Comparison of ENCODE assay signal across 1 cellular context in the genomic region with DNA sequence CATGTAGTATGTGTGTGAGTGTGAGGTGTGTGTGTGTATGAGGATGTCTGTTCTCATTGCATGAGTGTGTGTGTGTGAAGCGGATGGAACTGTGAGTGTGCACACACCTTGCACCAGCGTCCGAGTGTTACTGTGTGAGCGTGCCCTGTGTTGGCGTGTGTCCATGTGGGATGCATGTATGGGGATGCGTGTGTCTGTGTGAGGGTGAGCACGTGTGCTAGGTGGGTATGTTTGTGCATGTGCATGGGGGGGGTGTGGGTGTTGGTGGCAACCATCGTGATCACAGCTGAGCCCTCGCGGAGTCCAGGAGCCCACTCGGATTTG.
TF ChIP-seq lines count a peak whose summit lies in the region.

No MANE protein-coding gene starts in this region.

TF ChIP-seq in WTC11, 78 proteins besides CTCF, POLR2A, EP300 and RAD21 (continued from another document):
- TF ChIP-seq, protein P1, sequence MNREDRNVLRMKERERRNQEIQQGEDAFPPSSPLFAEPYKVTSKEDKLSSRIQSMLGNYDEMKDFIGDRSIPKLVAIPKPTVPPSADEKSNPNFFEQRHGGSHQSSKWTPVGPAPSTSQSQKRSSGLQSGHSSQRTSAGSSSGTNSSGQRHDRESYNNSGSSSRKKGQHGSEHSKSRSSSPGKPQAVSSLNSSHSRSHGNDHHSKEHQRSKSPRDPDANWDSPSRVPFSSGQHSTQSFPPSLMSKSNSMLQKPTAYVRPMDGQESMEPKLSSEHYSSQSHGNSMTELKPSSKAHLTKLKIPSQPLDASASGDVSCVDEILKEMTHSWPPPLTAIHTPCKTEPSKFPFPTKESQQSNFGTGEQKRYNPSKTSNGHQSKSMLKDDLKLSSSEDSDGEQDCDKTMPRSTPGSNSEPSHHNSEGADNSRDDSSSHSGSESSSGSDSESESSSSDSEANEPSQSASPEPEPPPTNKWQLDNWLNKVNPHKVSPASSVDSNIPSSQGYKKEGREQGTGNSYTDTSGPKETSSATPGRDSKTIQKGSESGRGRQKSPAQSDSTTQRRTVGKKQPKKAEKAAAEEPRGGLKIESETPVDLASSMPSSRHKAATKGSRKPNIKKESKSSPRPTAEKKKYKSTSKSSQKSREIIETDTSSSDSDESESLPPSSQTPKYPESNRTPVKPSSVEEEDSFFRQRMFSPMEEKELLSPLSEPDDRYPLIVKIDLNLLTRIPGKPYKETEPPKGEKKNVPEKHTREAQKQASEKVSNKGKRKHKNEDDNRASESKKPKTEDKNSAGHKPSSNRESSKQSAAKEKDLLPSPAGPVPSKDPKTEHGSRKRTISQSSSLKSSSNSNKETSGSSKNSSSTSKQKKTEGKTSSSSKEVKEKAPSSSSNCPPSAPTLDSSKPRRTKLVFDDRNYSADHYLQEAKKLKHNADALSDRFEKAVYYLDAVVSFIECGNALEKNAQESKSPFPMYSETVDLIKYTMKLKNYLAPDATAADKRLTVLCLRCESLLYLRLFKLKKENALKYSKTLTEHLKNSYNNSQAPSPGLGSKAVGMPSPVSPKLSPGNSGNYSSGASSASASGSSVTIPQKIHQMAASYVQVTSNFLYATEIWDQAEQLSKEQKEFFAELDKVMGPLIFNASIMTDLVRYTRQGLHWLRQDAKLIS (CRISPR knock-in tag; IDR thresholded peaks at IDR 0.05; ENCODE audit: borderline replicate concordance): no peak
- TF ChIP-seq, protein P2, sequence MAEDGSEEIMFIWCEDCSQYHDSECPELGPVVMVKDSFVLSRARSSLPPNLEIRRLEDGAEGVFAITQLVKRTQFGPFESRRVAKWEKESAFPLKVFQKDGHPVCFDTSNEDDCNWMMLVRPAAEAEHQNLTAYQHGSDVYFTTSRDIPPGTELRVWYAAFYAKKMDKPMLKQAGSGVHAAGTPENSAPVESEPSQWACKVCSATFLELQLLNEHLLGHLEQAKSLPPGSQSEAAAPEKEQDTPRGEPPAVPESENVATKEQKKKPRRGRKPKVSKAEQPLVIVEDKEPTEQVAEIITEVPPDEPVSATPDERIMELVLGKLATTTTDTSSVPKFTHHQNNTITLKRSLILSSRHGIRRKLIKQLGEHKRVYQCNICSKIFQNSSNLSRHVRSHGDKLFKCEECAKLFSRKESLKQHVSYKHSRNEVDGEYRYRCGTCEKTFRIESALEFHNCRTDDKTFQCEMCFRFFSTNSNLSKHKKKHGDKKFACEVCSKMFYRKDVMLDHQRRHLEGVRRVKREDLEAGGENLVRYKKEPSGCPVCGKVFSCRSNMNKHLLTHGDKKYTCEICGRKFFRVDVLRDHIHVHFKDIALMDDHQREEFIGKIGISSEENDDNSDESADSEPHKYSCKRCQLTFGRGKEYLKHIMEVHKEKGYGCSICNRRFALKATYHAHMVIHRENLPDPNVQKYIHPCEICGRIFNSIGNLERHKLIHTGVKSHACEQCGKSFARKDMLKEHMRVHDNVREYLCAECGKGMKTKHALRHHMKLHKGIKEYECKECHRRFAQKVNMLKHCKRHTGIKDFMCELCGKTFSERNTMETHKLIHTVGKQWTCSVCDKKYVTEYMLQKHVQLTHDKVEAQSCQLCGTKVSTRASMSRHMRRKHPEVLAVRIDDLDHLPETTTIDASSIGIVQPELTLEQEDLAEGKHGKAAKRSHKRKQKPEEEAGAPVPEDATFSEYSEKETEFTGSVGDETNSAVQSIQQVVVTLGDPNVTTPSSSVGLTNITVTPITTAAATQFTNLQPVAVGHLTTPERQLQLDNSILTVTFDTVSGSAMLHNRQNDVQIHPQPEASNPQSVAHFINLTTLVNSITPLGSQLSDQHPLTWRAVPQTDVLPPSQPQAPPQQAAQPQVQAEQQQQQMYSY (CRISPR knock-in tag; IDR thresholded peaks at IDR 0.05): no peak
- TF ChIP-seq, protein P3, sequence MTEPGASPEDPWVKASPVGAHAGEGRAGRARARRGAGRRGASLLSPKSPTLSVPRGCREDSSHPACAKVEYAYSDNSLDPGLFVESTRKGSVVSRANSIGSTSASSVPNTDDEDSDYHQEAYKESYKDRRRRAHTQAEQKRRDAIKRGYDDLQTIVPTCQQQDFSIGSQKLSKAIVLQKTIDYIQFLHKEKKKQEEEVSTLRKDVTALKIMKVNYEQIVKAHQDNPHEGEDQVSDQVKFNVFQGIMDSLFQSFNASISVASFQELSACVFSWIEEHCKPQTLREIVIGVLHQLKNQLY (CRISPR knock-in tag; IDR thresholded peaks at IDR 0.05): no peak
- TF ChIP-seq MXD4 (CRISPR knock-in tag; IDR thresholded peaks at IDR 0.05; ENCODE audit: borderline replicate concordance) (no peak), OVOL2 (CRISPR knock-in tag; IDR thresholded peaks at IDR 0.05; ENCODE audit: borderline replicate concordance) (no peak), CBFB (CRISPR knock-in tag; IDR thresholded peaks at IDR 0.05; ENCODE audit: low read depth) (no peak), ZNF423 (CRISPR knock-in tag; IDR thresholded peaks at IDR 0.05) (no peak)
